ENCODE assay signal across 24 cellular contexts in the genomic region with DNA sequence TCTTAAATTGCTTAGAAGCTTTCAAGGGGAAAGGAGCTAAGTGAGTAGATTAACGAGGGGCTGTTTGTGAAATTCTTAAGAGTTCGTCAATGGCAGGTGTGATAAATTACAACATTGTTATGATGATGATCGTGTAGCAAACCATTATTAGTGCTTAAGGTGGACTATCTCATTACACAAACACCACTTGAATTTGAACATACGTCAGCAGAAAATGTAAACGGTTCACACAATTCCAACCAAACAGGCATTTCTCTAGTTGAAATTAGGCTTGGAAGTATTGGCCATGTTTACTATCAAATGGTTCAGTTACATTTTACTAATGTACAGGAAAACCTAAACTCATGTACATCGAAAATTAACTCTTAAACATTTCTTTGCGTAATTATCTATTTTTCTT.
DNase-seq lines count a peak whose midpoint lies in the region; ATAC-seq, FAIRE-seq and TF ChIP-seq lines count a peak whose summit lies in the region.
"Had no signal": no experiment of that assay in that cellular context is flagged by ENCODE, and none has a peak within 500 bp of the region (broad histone marks: within the 10 kb centered on the region; RNA-seq: fewer than 3 reads in every experiment).

No MANE protein-coding gene starts in this region.

- H3K4me1 ChIP-seq in K562 (replicated peaks in 1 of 2; ENCODE audit: control insufficient read depth in 2 of 2, insufficient read depth in 2 of 2, low read length in 2 of 2), result no peaks in the 10 kb centered on the region
- H3K4me1 ChIP-seq: BLaER1 had no signal

- peak; percentile 27 for DNase-seq in NCI-H146 (lab: John Stamatoyannopoulos, UW)
- no peak for DNase-seq in NCI-H146 treated with DMSO at 0.1 percent for 48 hours (lab: John Stamatoyannopoulos, UW; ENCODE audit: unreplicated experiment)
- no peak for DNase-seq in D721Med (ENCODE audit: insufficient read length, low spot score)
- peak; percentile 11 for DNase-seq in NCI-H2227 (lab: John Stamatoyannopoulos, UW; ENCODE audit: unreplicated experiment)
- no peak for DNase-seq in K562 (ENCODE audit: extremely low read depth in 1 of 4, low spot score in 3 of 4)
- DNase-seq in immature natural killer cell, result no peak
- DNase-seq: CD4-positive, CD25-positive, alpha-beta regulatory T cell; DMS53; GM23248; HFFc6; NCI-H1048; NCI-H187; NCI-H2081 treated with DMSO at 0.1 percent for 48 hours; NCI-H446 treated with DMSO at 0.1 percent for 48 hours; NCI-H774; RPMI8226; SHP77; T-helper 1 cell had no signal

- no peak overlapping the region for H3K4me3 ChIP-seq in K562
- H3K4me3 ChIP-seq: BLaER1, GM23248, HAP-1 had no signal

- H3K4me2 ChIP-seq in K562 (ENCODE audit: insufficient read depth, low read length), result no peak overlapping the region
- H3K4me2 ChIP-seq: BLaER1 had no signal

- no peak overlapping the region for H3K27ac Mint-ChIP-seq in immature natural killer cell
- H3K27ac Mint-ChIP-seq: CD4-positive, CD25-positive, alpha-beta regulatory T cell; HFFc6; IgD-negative memory B cell; T-helper 2 cell treated with Interferon-gamma antibody and Interleukin-4, amounts not matched to agents 5 μg/mL and 100 μg/mL, for 36 hours had no signal

- no peaks in the 10 kb centered on the region for H3K9me1 ChIP-seq in K562 (ENCODE audit: control insufficient read depth, insufficient read depth, low read length)

- no peak overlapping the region for H3K9ac ChIP-seq in K562 (ENCODE audit: insufficient read depth in 1 of 2, low read depth in 2 of 2, low read length in 2 of 2)
- H3K9ac ChIP-seq: BLaER1, GM23248 had no signal

- intact Hi-C loops in K562 (cut with micrococcal nuclease), result no loop called here

- TF ChIP-seq POLR2A in K562 (conservative IDR thresholded peaks at IDR 0.05), result no peak

- no peaks in the 10 kb centered on the region for H3K4me1 Mint-ChIP-seq in immature natural killer cell
- H3K4me1 Mint-ChIP-seq: CD4-positive, CD25-positive, alpha-beta regulatory T cell had no signal

- H3K36me3 ChIP-seq in K562 (ENCODE audit: control insufficient read depth, insufficient read depth, low read length), result peaks cover 6% of the 10 kb centered on the region; the same call in 2 of the 3 replicates
- H3K36me3 ChIP-seq: BLaER1, HAP-1 had no signal

- CTCF ChIA-PET in K562 (lab: Yijun Ruan, JAX; ENCODE audit: low intra/inter-chr PET ratio), result no interaction called here

- POLR2A ChIA-PET in K562 (lab: Yijun Ruan, JAX), result interaction anchor here (1.5 kb wide), 1 partner anchor 39 kb away, joined by 3 read pairs; no protein-coding TSS in a partner anchor

- peak; percentile 85 for FAIRE-seq in D721Med (lab: Jason Lieb, UNC)
- FAIRE-seq in K562 (lab: Jason Lieb, UNC), result no peak
- FAIRE-seq: GM18507 had no signal

- no peaks in the 10 kb centered on the region for H4K20me1 ChIP-seq in K562 (replicated peaks; ENCODE audit: control insufficient read depth, insufficient read depth, low read length)
- H4K20me1 ChIP-seq: BLaER1 had no signal

- 70% methylated on average over 7 of the region's 7 CpGs for WGBS in K562 (ENCODE audit: insufficient coverage, low coverage, missing lambda C conversion rate)

- ATAC-seq in K562 (no peak), HG03095 (IDR thresholded peaks at IDR 0.05; ENCODE audit: unreplicated experiment) (no peak)

- no TSS peak for BruUV-seq in K562 (replicated peaks; lab: Mats Ljungman, UMichigan)

- no peaks in the 10 kb centered on the region for H3K79me2 ChIP-seq in K562 (ENCODE audit: control insufficient read depth, insufficient read depth, low read length)

- no peaks in the 10 kb centered on the region for H3K9me3 ChIP-seq in K562 (replicated peaks; ENCODE audit: control insufficient read depth, insufficient read depth, low read depth, low read length)
- H3K9me3 ChIP-seq: BLaER1, HAP-1 had no signal

- H3K27me3 Mint-ChIP-seq in immature natural killer cell (ENCODE audit: low read depth in 3 of 3), result peaks cover 0 to 2% (median 0%) of the 10 kb centered on the region in 3 donors
- H3K27me3 Mint-ChIP-seq: CD4-positive, CD25-positive, alpha-beta regulatory T cell had no signal

- no peak overlapping the region for H3K4me3 Mint-ChIP-seq in immature natural killer cell
- H3K4me3 Mint-ChIP-seq: CD4-positive, CD25-positive, alpha-beta regulatory T cell; HFFc6; IgD-negative memory B cell; T-helper 2 cell treated with Interferon-gamma antibody and Interleukin-4, amounts not matched to agents 5 μg/mL and 100 μg/mL, for 36 hours had no signal

- no peak overlapping the region for H3K27ac ChIP-seq in K562 (ENCODE audit: extremely low read depth, low read depth, low read length)
- H3K27ac ChIP-seq: BLaER1, GM23248 had no signal

- in situ Hi-C loops in K562 (cut with MboI), result no loop called here

- TF ChIP-seq RAD21 in K562 (CRISPR knock-in tag; conservative IDR thresholded peaks at IDR 0.05 in 1 of 2, IDR thresholded peaks at IDR 0.05 in 1 of 2), result no peak

- H3K36me3 Mint-ChIP-seq in immature natural killer cell, result peaks cover 0 to 7% (median 0%) of the 10 kb centered on the region in 3 donors
- H3K36me3 Mint-ChIP-seq: CD4-positive, CD25-positive, alpha-beta regulatory T cell; IgD-negative memory B cell had no signal

- no peaks in the 10 kb centered on the region for H3K27me3 ChIP-seq in K562 (ENCODE audit: control insufficient read depth in 2 of 2, insufficient read depth in 2 of 2, low read length in 2 of 2)
- H3K27me3 ChIP-seq: BLaER1 had no signal

- H3K9me3 Mint-ChIP-seq in immature natural killer cell, result peaks cover 6 to 25% (median 8%) of the 10 kb centered on the region in 6 donors
- H3K9me3 Mint-ChIP-seq: HFFc6 had no signal

- no peak for TF ChIP-seq CTCF in D721Med (IDR thresholded peaks at IDR 0.05; ENCODE audit: insufficient read depth, missing control alignments)
- no peak for TF ChIP-seq CTCF in K562 (IDR thresholded peaks at IDR 0.05 in 2 of 3, conservative IDR thresholded peaks at IDR 0.05 in 1 of 3; ENCODE audit: insufficient read depth in 2 of 3, low read depth in 1 of 3, low read length in 3 of 3)

- H2AFZ ChIP-seq in K562 (ENCODE audit: low read depth, low read length), result no peak overlapping the region
- H2AFZ ChIP-seq: GM23248 had no signal

- no peak for TF ChIP-seq EP300 in K562 (IDR thresholded peaks at IDR 0.05; ENCODE audit: low read length)

TF ChIP-seq in K562, 482 proteins besides CTCF, POLR2A, EP300 and RAD21:
- TF ChIP-seq, protein P1, sequence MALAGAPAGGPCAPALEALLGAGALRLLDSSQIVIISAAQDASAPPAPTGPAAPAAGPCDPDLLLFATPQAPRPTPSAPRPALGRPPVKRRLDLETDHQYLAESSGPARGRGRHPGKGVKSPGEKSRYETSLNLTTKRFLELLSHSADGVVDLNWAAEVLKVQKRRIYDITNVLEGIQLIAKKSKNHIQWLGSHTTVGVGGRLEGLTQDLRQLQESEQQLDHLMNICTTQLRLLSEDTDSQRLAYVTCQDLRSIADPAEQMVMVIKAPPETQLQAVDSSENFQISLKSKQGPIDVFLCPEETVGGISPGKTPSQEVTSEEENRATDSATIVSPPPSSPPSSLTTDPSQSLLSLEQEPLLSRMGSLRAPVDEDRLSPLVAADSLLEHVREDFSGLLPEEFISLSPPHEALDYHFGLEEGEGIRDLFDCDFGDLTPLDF (CRISPR knock-in tag; IDR thresholded peaks at IDR 0.05), result no peak
- 0 out of 2 replicates have a peak, but pooled peaks have one; percentile 18 for TF ChIP-seq MAFG (tag; conservative IDR thresholded peaks at IDR 0.05)
TF ChIP-seq in K562: peak in this region for 1.

Comparison
In these comparisons a context has a peak if more than half of its experiments do, and no peak if none do; other contexts are left out.
1. DNase-seq: peak in NCI-H146 (single experiment) and NCI-H2227 (single experiment); none in NCI-H146 treated with DMSO at 0.1 percent for 48 hours (single experiment), D721Med (single experiment), K562 (0 of 4) and immature natural killer cell (0 of 3).